Comparison of ENCODE assay signal across 1 cellular context in the genomic region with DNA sequence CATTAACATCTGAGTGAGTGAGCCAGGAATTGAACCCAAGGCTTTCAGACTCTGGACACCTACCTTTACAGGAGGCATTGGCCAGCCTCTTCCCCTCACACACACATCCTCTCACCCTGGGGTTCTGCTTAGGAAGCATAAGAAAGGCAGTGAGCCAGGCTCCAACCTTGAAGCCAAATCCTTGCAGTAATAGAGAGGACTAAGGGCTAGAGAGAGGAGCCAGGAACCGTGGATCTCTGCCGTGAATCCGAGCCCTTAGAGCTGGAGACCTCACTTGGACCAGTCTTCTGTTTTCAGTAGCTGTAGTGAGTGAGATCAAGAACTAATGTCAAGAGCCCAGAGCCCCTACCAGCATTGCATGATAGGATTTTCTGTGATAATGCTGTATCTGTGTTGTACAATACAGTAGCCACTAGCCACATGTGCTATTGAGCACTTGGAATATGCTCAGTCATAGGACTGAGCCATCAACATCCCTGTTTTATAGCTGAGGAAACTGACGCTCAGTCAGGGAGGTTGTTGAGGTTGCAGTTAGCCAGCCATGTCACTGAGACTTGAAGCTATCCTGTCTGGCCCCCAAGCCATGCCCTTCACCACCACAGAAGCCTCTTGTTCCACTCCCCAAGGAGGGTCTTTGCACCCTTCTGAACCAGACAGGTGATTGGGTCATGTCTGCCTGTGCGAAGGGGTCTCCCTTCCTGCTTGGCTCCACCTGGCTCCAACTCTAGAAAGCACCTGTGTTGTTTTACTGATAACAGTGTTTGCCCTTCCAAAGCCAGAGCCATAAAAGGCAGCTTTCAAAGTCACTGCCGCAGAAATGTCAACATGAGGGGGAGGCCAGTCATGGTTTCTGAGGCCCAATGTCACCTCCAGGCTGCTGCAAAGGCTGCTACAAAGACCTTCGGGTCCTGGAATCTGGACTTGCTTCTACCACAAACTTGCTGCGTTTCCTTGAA.
TF ChIP-seq lines count a peak whose summit lies in the region.

No MANE protein-coding gene starts in this region.

TF ChIP-seq in HepG2, 621 proteins besides CTCF, POLR2A, EP300 and RAD21 (continued from another document and continues in another):
- peak; percentile 64 for TF ChIP-seq YY1 (IDR thresholded peaks at IDR 0.05; ENCODE audit: insufficient read depth, insufficient replicate concordance, low read depth, low read length)
- peak; percentile 70; the same call in 1 of the 2 replicates for TF ChIP-seq YEATS2 (CRISPR knock-in tag; IDR thresholded peaks at IDR 0.05; ENCODE audit: borderline replicate concordance)
- TF ChIP-seq XBP1 (CRISPR knock-in tag; IDR thresholded peaks at IDR 0.05), result no peak
- peak; percentile 89 for TF ChIP-seq ZNF709 (CRISPR knock-in tag; IDR thresholded peaks at IDR 0.05)
- TF ChIP-seq, protein P1, sequence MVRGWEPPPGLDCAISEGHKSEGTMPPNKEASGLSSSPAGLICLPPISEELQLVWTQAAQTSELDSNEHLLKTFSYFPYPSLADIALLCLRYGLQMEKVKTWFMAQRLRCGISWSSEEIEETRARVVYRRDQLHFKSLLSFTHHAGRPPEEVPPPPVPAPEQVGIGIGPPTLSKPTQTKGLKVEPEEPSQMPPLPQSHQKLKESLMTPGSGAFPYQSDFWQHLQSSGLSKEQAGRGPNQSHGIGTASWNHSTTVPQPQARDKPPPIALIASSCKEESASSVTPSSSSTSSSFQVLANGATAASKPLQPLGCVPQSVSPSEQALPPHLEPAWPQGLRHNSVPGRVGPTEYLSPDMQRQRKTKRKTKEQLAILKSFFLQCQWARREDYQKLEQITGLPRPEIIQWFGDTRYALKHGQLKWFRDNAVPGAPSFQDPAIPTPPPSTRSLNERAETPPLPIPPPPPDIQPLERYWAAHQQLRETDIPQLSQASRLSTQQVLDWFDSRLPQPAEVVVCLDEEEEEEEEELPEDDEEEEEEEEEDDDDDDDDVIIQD (CRISPR knock-in tag; IDR thresholded peaks at IDR 0.05; ENCODE audit: low read depth), result peak; percentile 32; the same call in 1 of the 2 replicates
- TF ChIP-seq RARG (CRISPR knock-in tag; IDR thresholded peaks at IDR 0.05; ENCODE audit: low read depth), result no peak
- TF ChIP-seq ZNF83 (CRISPR knock-in tag; IDR thresholded peaks at IDR 0.05; ENCODE audit: borderline replicate concordance), result no peak
- TF ChIP-seq, protein P2, sequence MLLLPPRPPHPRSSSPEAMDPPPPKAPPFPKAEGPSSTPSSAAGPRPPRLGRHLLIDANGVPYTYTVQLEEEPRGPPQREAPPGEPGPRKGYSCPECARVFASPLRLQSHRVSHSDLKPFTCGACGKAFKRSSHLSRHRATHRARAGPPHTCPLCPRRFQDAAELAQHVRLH (CRISPR knock-in tag; IDR thresholded peaks at IDR 0.05; ENCODE audit: borderline replicate concordance, low read depth), result peak; percentile 74; the same call in 1 of the 2 replicates
- TF ChIP-seq FOXK1 (CRISPR knock-in tag; IDR thresholded peaks at IDR 0.05; ENCODE audit: borderline replicate concordance, low read depth), result peak; percentile 100
- TF ChIP-seq, protein P3, sequence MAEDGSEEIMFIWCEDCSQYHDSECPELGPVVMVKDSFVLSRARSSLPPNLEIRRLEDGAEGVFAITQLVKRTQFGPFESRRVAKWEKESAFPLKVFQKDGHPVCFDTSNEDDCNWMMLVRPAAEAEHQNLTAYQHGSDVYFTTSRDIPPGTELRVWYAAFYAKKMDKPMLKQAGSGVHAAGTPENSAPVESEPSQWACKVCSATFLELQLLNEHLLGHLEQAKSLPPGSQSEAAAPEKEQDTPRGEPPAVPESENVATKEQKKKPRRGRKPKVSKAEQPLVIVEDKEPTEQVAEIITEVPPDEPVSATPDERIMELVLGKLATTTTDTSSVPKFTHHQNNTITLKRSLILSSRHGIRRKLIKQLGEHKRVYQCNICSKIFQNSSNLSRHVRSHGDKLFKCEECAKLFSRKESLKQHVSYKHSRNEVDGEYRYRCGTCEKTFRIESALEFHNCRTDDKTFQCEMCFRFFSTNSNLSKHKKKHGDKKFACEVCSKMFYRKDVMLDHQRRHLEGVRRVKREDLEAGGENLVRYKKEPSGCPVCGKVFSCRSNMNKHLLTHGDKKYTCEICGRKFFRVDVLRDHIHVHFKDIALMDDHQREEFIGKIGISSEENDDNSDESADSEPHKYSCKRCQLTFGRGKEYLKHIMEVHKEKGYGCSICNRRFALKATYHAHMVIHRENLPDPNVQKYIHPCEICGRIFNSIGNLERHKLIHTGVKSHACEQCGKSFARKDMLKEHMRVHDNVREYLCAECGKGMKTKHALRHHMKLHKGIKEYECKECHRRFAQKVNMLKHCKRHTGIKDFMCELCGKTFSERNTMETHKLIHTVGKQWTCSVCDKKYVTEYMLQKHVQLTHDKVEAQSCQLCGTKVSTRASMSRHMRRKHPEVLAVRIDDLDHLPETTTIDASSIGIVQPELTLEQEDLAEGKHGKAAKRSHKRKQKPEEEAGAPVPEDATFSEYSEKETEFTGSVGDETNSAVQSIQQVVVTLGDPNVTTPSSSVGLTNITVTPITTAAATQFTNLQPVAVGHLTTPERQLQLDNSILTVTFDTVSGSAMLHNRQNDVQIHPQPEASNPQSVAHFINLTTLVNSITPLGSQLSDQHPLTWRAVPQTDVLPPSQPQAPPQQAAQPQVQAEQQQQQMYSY (CRISPR knock-in tag; IDR thresholded peaks at IDR 0.05), result peak; percentile 50; the same call in 1 of the 2 replicates
- peak; percentile 97 for TF ChIP-seq ETV5 (CRISPR knock-in tag; IDR thresholded peaks at IDR 0.05; ENCODE audit: borderline replicate concordance)
- peak; percentile 100 for TF ChIP-seq TARDBP (CRISPR knock-in tag; IDR thresholded peaks at IDR 0.05)
- peak; percentile 68; the same call in 1 of the 2 replicates for TF ChIP-seq ZNF264 (CRISPR knock-in tag; IDR thresholded peaks at IDR 0.05)
- TF ChIP-seq, protein P4, sequence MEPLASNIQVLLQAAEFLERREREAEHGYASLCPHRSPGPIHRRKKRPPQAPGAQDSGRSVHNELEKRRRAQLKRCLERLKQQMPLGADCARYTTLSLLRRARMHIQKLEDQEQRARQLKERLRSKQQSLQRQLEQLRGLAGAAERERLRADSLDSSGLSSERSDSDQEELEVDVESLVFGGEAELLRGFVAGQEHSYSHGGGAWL (CRISPR knock-in tag; IDR thresholded peaks at IDR 0.05), result 0 out of 2 replicates have a peak, but pooled peaks have one; percentile 36
- peak; percentile 100 for TF ChIP-seq SKI (IDR thresholded peaks at IDR 0.05; ENCODE audit: partially characterized antibody)
- peak; percentile 96 for TF ChIP-seq ZNF292 (CRISPR knock-in tag; IDR thresholded peaks at IDR 0.05; ENCODE audit: borderline replicate concordance, low read depth)
- TF ChIP-seq ZNF225 (CRISPR knock-in tag; IDR thresholded peaks at IDR 0.05), result no peak
- TF ChIP-seq ZNF484 (CRISPR knock-in tag; IDR thresholded peaks at IDR 0.05; ENCODE audit: borderline replicate concordance, low read depth), result no peak
- no peak for TF ChIP-seq ZNF777 (CRISPR knock-in tag; IDR thresholded peaks at IDR 0.05)
- TF ChIP-seq, protein P5, sequence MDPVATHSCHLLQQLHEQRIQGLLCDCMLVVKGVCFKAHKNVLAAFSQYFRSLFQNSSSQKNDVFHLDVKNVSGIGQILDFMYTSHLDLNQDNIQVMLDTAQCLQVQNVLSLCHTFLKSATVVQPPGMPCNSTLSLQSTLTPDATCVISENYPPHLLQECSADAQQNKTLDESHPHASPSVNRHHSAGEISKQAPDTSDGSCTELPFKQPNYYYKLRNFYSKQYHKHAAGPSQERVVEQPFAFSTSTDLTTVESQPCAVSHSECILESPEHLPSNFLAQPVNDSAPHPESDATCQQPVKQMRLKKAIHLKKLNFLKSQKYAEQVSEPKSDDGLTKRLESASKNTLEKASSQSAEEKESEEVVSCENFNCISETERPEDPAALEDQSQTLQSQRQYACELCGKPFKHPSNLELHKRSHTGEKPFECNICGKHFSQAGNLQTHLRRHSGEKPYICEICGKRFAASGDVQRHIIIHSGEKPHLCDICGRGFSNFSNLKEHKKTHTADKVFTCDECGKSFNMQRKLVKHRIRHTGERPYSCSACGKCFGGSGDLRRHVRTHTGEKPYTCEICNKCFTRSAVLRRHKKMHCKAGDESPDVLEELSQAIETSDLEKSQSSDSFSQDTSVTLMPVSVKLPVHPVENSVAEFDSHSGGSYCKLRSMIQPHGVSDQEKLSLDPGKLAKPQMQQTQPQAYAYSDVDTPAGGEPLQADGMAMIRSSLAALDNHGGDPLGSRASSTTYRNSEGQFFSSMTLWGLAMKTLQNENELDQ (CRISPR knock-in tag; IDR thresholded peaks at IDR 0.05; ENCODE audit: borderline replicate concordance), result no peak
- no peak for TF ChIP-seq ZNF101 (CRISPR knock-in tag; IDR thresholded peaks at IDR 0.05; ENCODE audit: borderline replicate concordance, low read depth)
- TF ChIP-seq GZF1 (CRISPR knock-in tag; IDR thresholded peaks at IDR 0.05), result 0 out of 2 replicates have a peak, but pooled peaks have one; percentile 77
- peak; percentile 72; the same call in 1 of the 2 replicates for TF ChIP-seq GATAD1 (CRISPR knock-in tag; IDR thresholded peaks at IDR 0.05)
- peak; percentile 99 for TF ChIP-seq PITX1 (CRISPR knock-in tag; IDR thresholded peaks at IDR 0.05)
- no peak; the same call in 1 of the 2 replicates for TF ChIP-seq ZNF337 (CRISPR knock-in tag; IDR thresholded peaks at IDR 0.05; ENCODE audit: borderline replicate concordance, low read depth)
- TF ChIP-seq AGO1 (IDR thresholded peaks at IDR 0.05; ENCODE audit: low read depth, low read length, poor library complexity, severe bottlenecking), result no peak
- TF ChIP-seq, protein P6, sequence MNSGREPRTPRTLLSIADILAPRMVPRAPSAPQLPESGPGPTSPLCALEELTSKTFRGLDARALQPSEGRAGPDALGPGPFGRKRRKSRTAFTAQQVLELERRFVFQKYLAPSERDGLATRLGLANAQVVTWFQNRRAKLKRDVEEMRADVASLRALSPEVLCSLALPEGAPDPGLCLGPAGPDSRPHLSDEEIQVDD (CRISPR knock-in tag; IDR thresholded peaks at IDR 0.05; ENCODE audit: borderline replicate concordance), result no peak
- TF ChIP-seq ZNF557 (CRISPR knock-in tag; IDR thresholded peaks at IDR 0.05), result no peak; the same call in 1 of the 2 replicates
- peak; percentile 100 for TF ChIP-seq TCF7 (IDR thresholded peaks at IDR 0.05; ENCODE audit: low read depth)
- 0 out of 2 replicates have a peak, but pooled peaks have one; percentile 67 for TF ChIP-seq ZBTB3 (CRISPR knock-in tag; IDR thresholded peaks at IDR 0.05; ENCODE audit: borderline replicate concordance, low read depth)
- TF ChIP-seq, protein P7, sequence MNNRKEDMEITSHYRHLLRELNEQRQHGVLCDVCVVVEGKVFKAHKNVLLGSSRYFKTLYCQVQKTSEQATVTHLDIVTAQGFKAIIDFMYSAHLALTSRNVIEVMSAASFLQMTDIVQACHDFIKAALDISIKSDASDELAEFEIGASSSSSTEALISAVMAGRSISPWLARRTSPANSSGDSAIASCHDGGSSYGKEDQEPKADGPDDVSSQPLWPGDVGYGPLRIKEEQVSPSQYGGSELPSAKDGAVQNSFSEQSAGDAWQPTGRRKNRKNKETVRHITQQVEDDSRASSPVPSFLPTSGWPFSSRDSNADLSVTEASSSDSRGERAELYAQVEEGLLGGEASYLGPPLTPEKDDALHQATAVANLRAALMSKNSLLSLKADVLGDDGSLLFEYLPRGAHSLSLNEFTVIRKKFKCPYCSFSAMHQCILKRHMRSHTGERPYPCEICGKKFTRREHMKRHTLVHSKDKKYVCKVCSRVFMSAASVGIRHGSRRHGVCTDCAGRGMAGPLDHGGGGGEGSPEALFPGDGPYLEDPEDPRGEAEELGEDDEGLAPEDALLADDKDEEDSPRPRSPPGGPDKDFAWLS (CRISPR knock-in tag; IDR thresholded peaks at IDR 0.05; ENCODE audit: borderline replicate concordance), result peak; percentile 72; the same call in 1 of the 2 replicates
- peak; percentile 81; the same call in 1 of the 2 replicates for TF ChIP-seq ZNF441 (CRISPR knock-in tag; IDR thresholded peaks at IDR 0.05; ENCODE audit: borderline replicate concordance)
- peak; percentile 89 for TF ChIP-seq SIX4 (CRISPR knock-in tag; IDR thresholded peaks at IDR 0.05)
- TF ChIP-seq ZNF530 (CRISPR knock-in tag; IDR thresholded peaks at IDR 0.05; ENCODE audit: low read depth), result 0 out of 2 replicates have a peak, but pooled peaks have one; percentile 56
- TF ChIP-seq, protein P8, sequence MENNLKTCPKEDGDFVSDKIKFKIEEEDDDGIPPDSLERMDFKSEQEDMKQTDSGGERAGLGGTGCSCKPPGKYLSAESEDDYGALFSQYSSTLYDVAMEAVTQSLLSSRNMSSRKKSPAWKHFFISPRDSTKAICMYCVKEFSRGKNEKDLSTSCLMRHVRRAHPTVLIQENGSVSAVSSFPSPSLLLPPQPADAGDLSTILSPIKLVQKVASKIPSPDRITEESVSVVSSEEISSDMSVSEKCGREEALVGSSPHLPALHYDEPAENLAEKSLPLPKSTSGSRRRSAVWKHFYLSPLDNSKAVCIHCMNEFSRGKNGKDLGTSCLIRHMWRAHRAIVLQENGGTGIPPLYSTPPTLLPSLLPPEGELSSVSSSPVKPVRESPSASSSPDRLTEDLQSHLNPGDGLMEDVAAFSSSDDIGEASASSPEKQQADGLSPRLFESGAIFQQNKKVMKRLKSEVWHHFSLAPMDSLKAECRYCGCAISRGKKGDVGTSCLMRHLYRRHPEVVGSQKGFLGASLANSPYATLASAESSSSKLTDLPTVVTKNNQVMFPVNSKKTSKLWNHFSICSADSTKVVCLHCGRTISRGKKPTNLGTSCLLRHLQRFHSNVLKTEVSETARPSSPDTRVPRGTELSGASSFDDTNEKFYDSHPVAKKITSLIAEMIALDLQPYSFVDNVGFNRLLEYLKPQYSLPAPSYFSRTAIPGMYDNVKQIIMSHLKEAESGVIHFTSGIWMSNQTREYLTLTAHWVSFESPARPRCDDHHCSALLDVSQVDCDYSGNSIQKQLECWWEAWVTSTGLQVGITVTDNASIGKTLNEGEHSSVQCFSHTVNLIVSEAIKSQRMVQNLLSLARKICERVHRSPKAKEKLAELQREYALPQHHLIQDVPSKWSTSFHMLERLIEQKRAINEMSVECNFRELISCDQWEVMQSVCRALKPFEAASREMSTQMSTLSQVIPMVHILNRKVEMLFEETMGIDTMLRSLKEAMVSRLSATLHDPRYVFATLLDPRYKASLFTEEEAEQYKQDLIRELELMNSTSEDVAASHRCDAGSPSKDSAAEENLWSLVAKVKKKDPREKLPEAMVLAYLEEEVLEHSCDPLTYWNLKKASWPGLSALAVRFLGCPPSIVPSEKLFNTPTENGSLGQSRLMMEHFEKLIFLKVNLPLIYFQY (CRISPR knock-in tag; IDR thresholded peaks at IDR 0.05; ENCODE audit: borderline replicate concordance), result peak; percentile 97
- TF ChIP-seq, protein P9, sequence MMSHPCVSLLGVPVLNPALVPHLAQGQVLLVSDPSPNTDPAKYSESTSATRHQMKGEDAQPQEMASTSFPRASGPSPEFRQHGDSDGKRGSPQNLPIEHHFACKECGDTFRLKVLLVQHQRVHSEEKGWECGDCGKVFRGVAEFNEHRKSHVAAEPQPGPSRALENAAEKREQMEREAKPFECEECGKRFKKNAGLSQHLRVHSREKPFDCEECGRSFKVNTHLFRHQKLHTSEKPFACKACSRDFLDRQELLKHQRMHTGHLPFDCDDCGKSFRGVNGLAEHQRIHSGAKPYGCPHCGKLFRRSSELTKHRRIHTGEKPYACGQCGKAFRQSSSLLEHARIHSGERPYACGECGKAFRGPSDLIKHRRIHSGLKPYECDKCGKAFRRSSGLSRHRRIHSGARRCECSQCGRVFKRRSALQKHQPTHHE (CRISPR knock-in tag; IDR thresholded peaks at IDR 0.05; ENCODE audit: borderline replicate concordance), result peak; percentile 82; the same call in 1 of the 2 replicates
- TF ChIP-seq TCF12 (IDR thresholded peaks at IDR 0.05), result no peak
- peak; percentile 100 for TF ChIP-seq TCF12 (CRISPR knock-in tag; IDR thresholded peaks at IDR 0.05)
- TF ChIP-seq ARNTL (CRISPR knock-in tag; IDR thresholded peaks at IDR 0.05), result peak; percentile 97
- peak; percentile 75; the same call in 1 of the 2 replicates for TF ChIP-seq KDM5B (CRISPR knock-in tag; IDR thresholded peaks at IDR 0.05; ENCODE audit: borderline replicate concordance)
- no peak for TF ChIP-seq ZNF296 (CRISPR knock-in tag; conservative IDR thresholded peaks at IDR 0.05)
- TF ChIP-seq ZNF549 (CRISPR knock-in tag; IDR thresholded peaks at IDR 0.05), result no peak
